38 cellular contexts compared by ENCODE assay signal in genomic region chr10:36342781-36343180, GRCh38.
"Had no signal": no experiment of that assay in that cellular context is flagged by ENCODE, and none has a peak within 500 bp of the region (broad histone marks: within the 10 kb centered on the region; RNA-seq: fewer than 3 reads in every experiment).

No MANE protein-coding gene starts in this region.

- H3K27ac Mint-ChIP-seq: activated B cell treated with CpG ODN at 0.5 μM for 24 hours; activated CD4-positive, alpha-beta memory T cell treated with anti-CD3 and anti-CD28 coated beads for 36 hours; activated CD4-positive, alpha-beta T cell treated with anti-CD3 and anti-CD28 coated beads, Interleukin-2, amount 10 ng/mL, durations not matched to agents 24 days and 14 days; activated CD8-positive, alpha-beta T cell treated with anti-CD3 and anti-CD28 coated beads for 36 hours; activated naive CD4-positive, alpha-beta T cell treated with anti-CD3 and anti-CD28 coated beads for 36 hours; activated naive CD4-positive, alpha-beta T cell treated with anti-CD3 and anti-CD28 coated beads, Interleukin-2, amount 50 U/mL, for 72 hours; activated naive CD8-positive, alpha-beta T cell treated with anti-CD3 and anti-CD28 coated beads for 36 hours; activated T-cell treated with anti-CD3 and anti-CD28 coated beads, Interleukin-2, amount 50 U/mL, for 72 hours; activated T-helper 1 cell treated with anti-CD3 and anti-CD28 coated beads, Interleukin-12 subunit alpha, Interleukin-12 subunit beta, Interleukin-2, Interleukin-4 antibody, amounts not matched to agents 30 ng/mL and 10 ng/mL and 1 ng/mL, durations not matched to agents 14 hours and 24 hours and 36 hours; activated T-helper 17 cell treated with anti-CD3 and anti-CD28 coated beads, Interleukin-2, amount 50 U/mL, for 72 hours; T-helper 1 cell treated with Interleukin-12 subunit alpha and Interleukin-12 subunit beta and Interleukin-4 antibody, amounts not matched to agents 30 μg/mL and 1 μg/mL, for 36 hours; T-helper 2 cell treated with Interferon-gamma antibody and Interleukin-4, amounts not matched to agents 5 μg/mL and 100 μg/mL, for 36 hours had no signal

- H3K9me3 ChIP-seq: adrenal gland had no signal

- H3K27me3 ChIP-seq: adrenal gland, cardiac muscle cell had no signal

- H3K36me3 Mint-ChIP-seq: activated CD4-positive, alpha-beta memory T cell treated with anti-CD3 and anti-CD28 coated beads for 36 hours; activated naive CD4-positive, alpha-beta T cell treated with anti-CD3 and anti-CD28 coated beads, Interleukin-2, amount 50 U/mL, for 72 hours; activated naive CD8-positive, alpha-beta T cell treated with anti-CD3 and anti-CD28 coated beads for 36 hours; brain had no signal

- H3K4me1 ChIP-seq: adrenal gland had no signal

- DNase-seq: activated B cell treated with CpG ODN at 0.5 μM for 24 hours; activated CD4-positive, alpha-beta memory T cell treated with anti-CD3 and anti-CD28 coated beads for 36 hours; activated CD4-positive, alpha-beta T cell treated with anti-CD3 and anti-CD28 coated beads for 4 hours; activated CD4-positive, alpha-beta T cell treated with anti-CD3 and anti-CD28 coated beads, Interleukin-2, amount 10 ng/mL, durations not matched to agents 24 days and 14 days; activated CD4-positive, alpha-beta T cell treated with anti-CD3 and anti-CD28 coated beads, Interleukin-2, amount 50 U/mL, for 1 hour; activated CD4-positive, alpha-beta T cell treated with anti-CD3 and anti-CD28 coated beads, Interleukin-2, amount 50 U/mL, for 4 hours; activated CD4-positive, CD25-positive, alpha-beta regulatory T cell treated with anti-CD3 and anti-CD28 coated beads, Interleukin-2, amount 50 U/mL, for 72 hours; activated CD8-positive, alpha-beta memory T cell treated with anti-CD3 and anti-CD28 coated beads, Interleukin-2, amount 50 U/mL, for 4 hours; activated CD8-positive, alpha-beta T cell treated with anti-CD3 and anti-CD28 coated beads for 36 hours; activated effector memory CD4-positive, alpha-beta T cell treated with anti-CD3 and anti-CD28 coated beads, Interleukin-2, amount 50 U/mL, for 16 hours; activated gamma-delta T cell treated with Interleukin-2 at 50 U/mL for 16 hours; activated naive CD4-positive, alpha-beta T cell; activated naive CD4-positive, alpha-beta T cell treated with anti-CD3 and anti-CD28 coated beads for 36 hours; activated naive CD4-positive, alpha-beta T cell treated with anti-CD3 and anti-CD28 coated beads, Interleukin-2, amount 50 U/mL, for 16 hours; activated naive CD8-positive, alpha-beta T cell treated with anti-CD3 and anti-CD28 coated beads for 36 hours; activated T-cell treated with anti-CD3 and anti-CD28 coated beads for 4 hours; activated T-cell treated with anti-CD3 and anti-CD28 coated beads, Interleukin-2, amount 50 U/mL, for 1 hour; activated T-cell treated with anti-CD3 and anti-CD28 coated beads, Interleukin-2, amount 50 U/mL, for 4 hours; activated T-cell treated with anti-CD3 and anti-CD28 coated beads, Interleukin-2, amount 50 U/mL, for 72 hours; adrenal gland; amniotic stem cell; aorta; caudate nucleus; cerebellar nuclear complex; T-helper 1 cell; T-helper 2 cell; T-helper 9 cell had no signal

- H3K9me3 Mint-ChIP-seq: activated B cell treated with CpG ODN at 0.5 μM for 24 hours had no signal

- H3K27ac ChIP-seq: adrenal gland, cardiac muscle cell, VCaP had no signal

- FAIRE-seq: bronchial epithelial cell, TTC549 had no signal

- H3K27me3 Mint-ChIP-seq: activated B cell treated with CpG ODN at 0.5 μM for 24 hours; activated CD4-positive, alpha-beta memory T cell treated with anti-CD3 and anti-CD28 coated beads for 36 hours; activated CD4-positive, alpha-beta T cell treated with anti-CD3 and anti-CD28 coated beads, Interleukin-2, amount 10 ng/mL, durations not matched to agents 24 days and 14 days; activated CD8-positive, alpha-beta T cell treated with anti-CD3 and anti-CD28 coated beads for 36 hours; activated naive CD8-positive, alpha-beta T cell treated with anti-CD3 and anti-CD28 coated beads for 36 hours; activated T-helper 17 cell treated with anti-CD3 and anti-CD28 coated beads, Interleukin-2, amount 50 U/mL, for 72 hours; central memory CD8-positive, alpha-beta T cell had no signal

- H3K36me3 ChIP-seq: adrenal gland, cardiac muscle cell had no signal

- H3K4me3 ChIP-seq: adrenal gland, cardiac muscle cell had no signal

- H3K4me3 Mint-ChIP-seq: activated B cell treated with CpG ODN at 0.5 μM for 24 hours; activated CD4-positive, alpha-beta memory T cell treated with anti-CD3 and anti-CD28 coated beads for 36 hours; activated CD4-positive, alpha-beta T cell treated with anti-CD3 and anti-CD28 coated beads, Interleukin-2, amount 10 ng/mL, durations not matched to agents 24 days and 14 days; activated CD8-positive, alpha-beta T cell treated with anti-CD3 and anti-CD28 coated beads for 36 hours; activated naive CD4-positive, alpha-beta T cell treated with anti-CD3 and anti-CD28 coated beads for 36 hours; activated naive CD8-positive, alpha-beta T cell treated with anti-CD3 and anti-CD28 coated beads for 36 hours; activated T-cell treated with anti-CD3 and anti-CD28 coated beads, Interleukin-2, amount 50 U/mL, for 4 hours; activated T-cell treated with anti-CD3 and anti-CD28 coated beads, Interleukin-2, amount 50 U/mL, for 72 hours; activated T-helper 1 cell treated with anti-CD3 and anti-CD28 coated beads, Interleukin-12 subunit alpha, Interleukin-12 subunit beta, Interleukin-2, Interleukin-4 antibody, amounts not matched to agents 30 ng/mL and 10 ng/mL and 1 ng/mL, durations not matched to agents 14 hours and 24 hours and 36 hours; activated T-helper 17 cell treated with anti-CD3 and anti-CD28 coated beads, Interleukin-2, amount 50 U/mL, for 72 hours; brain; central memory CD8-positive, alpha-beta T cell; T-helper 1 cell treated with Interleukin-12 subunit alpha and Interleukin-12 subunit beta and Interleukin-4 antibody, amounts not matched to agents 30 μg/mL and 1 μg/mL, for 36 hours; T-helper 2 cell treated with Interferon-gamma antibody and Interleukin-4, amounts not matched to agents 5 μg/mL and 100 μg/mL, for 36 hours had no signal

- H3K4me1 Mint-ChIP-seq: activated B cell treated with CpG ODN at 0.5 μM for 24 hours; activated CD4-positive, alpha-beta T cell treated with anti-CD3 and anti-CD28 coated beads, Interleukin-2, amount 10 ng/mL, durations not matched to agents 24 days and 14 days; activated naive CD8-positive, alpha-beta T cell treated with anti-CD3 and anti-CD28 coated beads for 36 hours; activated T-helper 17 cell treated with anti-CD3 and anti-CD28 coated beads, Interleukin-2, amount 50 U/mL, for 72 hours; central memory CD8-positive, alpha-beta T cell had no signal

- ATAC-seq: activated CD8-positive, alpha-beta T cell treated with anti-CD3 and anti-CD28 coated beads for 36 hours; activated naive CD4-positive, alpha-beta T cell treated with anti-CD3 and anti-CD28 coated beads, Interleukin-2, amount 50 U/mL, for 72 hours; activated T-cell treated with anti-CD3 and anti-CD28 coated beads, Interleukin-2, amount 50 U/mL, for 4 hours; activated T-cell treated with anti-CD3 and anti-CD28 coated beads, Interleukin-2, amount 50 U/mL, for 72 hours; activated T-helper 17 cell treated with anti-CD3 and anti-CD28 coated beads, Interleukin-2, amount 50 U/mL, for 72 hours had no signal
